26 cellular contexts compared by ENCODE assay signal in genomic region chr9:128836509-128837145, GRCh38.
"Had no signal": no experiment of that assay in that cellular context is flagged by ENCODE, and none has a peak within 500 bp of the region (broad histone marks: within the 10 kb centered on the region; RNA-seq: fewer than 3 reads in every experiment).

No MANE protein-coding gene starts in this region.

- H3K4me3 ChIP-seq: adrenal gland, Peyer's patch had no signal

- H3K27me3 ChIP-seq: adrenal gland, Peyer's patch had no signal

- H3K27me3 Mint-ChIP-seq: activated CD4-positive, alpha-beta T cell treated with anti-CD3 and anti-CD28 coated beads, Interleukin-2, amount 10 ng/mL, durations not matched to agents 24 days and 14 days; activated naive CD8-positive, alpha-beta T cell treated with anti-CD3 and anti-CD28 coated beads, Interleukin-2, amount 10 ng/mL, durations not matched to agents 7 days and 5 days; activated T-helper 17 cell treated with anti-CD3 and anti-CD28 coated beads, Interleukin-2, amount 50 U/mL, for 72 hours had no signal

- H3K4me3 Mint-ChIP-seq: activated CD4-positive, alpha-beta T cell treated with anti-CD3 and anti-CD28 coated beads, Interleukin-2, amount 10 ng/mL, durations not matched to agents 24 days and 14 days; activated naive CD4-positive, alpha-beta T cell treated with anti-CD3 and anti-CD28 coated beads for 36 hours; activated naive CD8-positive, alpha-beta T cell treated with anti-CD3 and anti-CD28 coated beads, Interleukin-2, amount 10 ng/mL, durations not matched to agents 7 days and 5 days; activated T-helper 17 cell treated with anti-CD3 and anti-CD28 coated beads, Interleukin-2, amount 50 U/mL, for 72 hours; T-helper 1 cell treated with Interleukin-12 subunit alpha and Interleukin-12 subunit beta and Interleukin-4 antibody, amounts not matched to agents 30 μg/mL and 1 μg/mL, for 36 hours; WTC11 had no signal

- H3K27ac ChIP-seq: adrenal gland, Peyer's patch, RWPE1 had no signal

- DNase-seq: activated CD4-positive, alpha-beta T cell treated with anti-CD3 and anti-CD28 coated beads for 1 hour; activated CD4-positive, alpha-beta T cell treated with anti-CD3 and anti-CD28 coated beads, Interleukin-2, amount 10 ng/mL, durations not matched to agents 24 days and 14 days; activated CD4-positive, alpha-beta T cell treated with anti-CD3 and anti-CD28 coated beads, Interleukin-2, amount 50 U/mL, for 48 hours; activated gamma-delta T cell; activated naive CD4-positive, alpha-beta T cell treated with anti-CD3 and anti-CD28 coated beads for 36 hours; activated naive CD8-positive, alpha-beta T cell treated with anti-CD3 and anti-CD28 coated beads, Interleukin-2, amount 10 ng/mL, durations not matched to agents 7 days and 5 days; activated T-cell treated with anti-CD3 and anti-CD28 coated beads for 4 hours; activated T-cell treated with anti-CD3 and anti-CD28 coated beads, Interleukin-2, amount 50 U/mL, for 48 hours; adrenal gland; anterior cingulate cortex; caudate nucleus; MV-4-11; NCI-H1092 treated with DMSO at 0.1 percent for 48 hours; NCI-H1417 treated with DMSO at 0.1 percent for 48 hours; NCI-H1694; NCI-H2029; NCI-H345; NCI-H510A; NCI-H69; Peyer's patch; SHP77 treated with DMSO at 0.1 percent for 48 hours; T-helper 9 cell had no signal

- H3K4me1 Mint-ChIP-seq: activated CD4-positive, alpha-beta T cell treated with anti-CD3 and anti-CD28 coated beads, Interleukin-2, amount 10 ng/mL, durations not matched to agents 24 days and 14 days; activated naive CD8-positive, alpha-beta T cell treated with anti-CD3 and anti-CD28 coated beads, Interleukin-2, amount 10 ng/mL, durations not matched to agents 7 days and 5 days; activated T-helper 17 cell treated with anti-CD3 and anti-CD28 coated beads, Interleukin-2, amount 50 U/mL, for 72 hours; WTC11 had no signal

- H3K4me1 ChIP-seq: adrenal gland, Peyer's patch had no signal

- ATAC-seq: activated T-helper 17 cell treated with anti-CD3 and anti-CD28 coated beads, Interleukin-2, amount 50 U/mL, for 72 hours; WTC11 had no signal

- H3K27ac Mint-ChIP-seq: activated CD4-positive, alpha-beta T cell treated with anti-CD3 and anti-CD28 coated beads, Interleukin-2, amount 10 ng/mL, durations not matched to agents 24 days and 14 days; activated naive CD4-positive, alpha-beta T cell treated with anti-CD3 and anti-CD28 coated beads for 36 hours; activated naive CD8-positive, alpha-beta T cell treated with anti-CD3 and anti-CD28 coated beads, Interleukin-2, amount 10 ng/mL, durations not matched to agents 7 days and 5 days; activated T-helper 17 cell treated with anti-CD3 and anti-CD28 coated beads, Interleukin-2, amount 50 U/mL, for 72 hours; T-helper 1 cell treated with Interleukin-12 subunit alpha and Interleukin-12 subunit beta and Interleukin-4 antibody, amounts not matched to agents 30 μg/mL and 1 μg/mL, for 36 hours; WTC11 had no signal

- H3K9me3 ChIP-seq: adrenal gland, Peyer's patch had no signal

- H3K36me3 ChIP-seq: adrenal gland, Peyer's patch had no signal
